ENCODE assay signal across 13 cellular contexts in the genomic region with DNA sequence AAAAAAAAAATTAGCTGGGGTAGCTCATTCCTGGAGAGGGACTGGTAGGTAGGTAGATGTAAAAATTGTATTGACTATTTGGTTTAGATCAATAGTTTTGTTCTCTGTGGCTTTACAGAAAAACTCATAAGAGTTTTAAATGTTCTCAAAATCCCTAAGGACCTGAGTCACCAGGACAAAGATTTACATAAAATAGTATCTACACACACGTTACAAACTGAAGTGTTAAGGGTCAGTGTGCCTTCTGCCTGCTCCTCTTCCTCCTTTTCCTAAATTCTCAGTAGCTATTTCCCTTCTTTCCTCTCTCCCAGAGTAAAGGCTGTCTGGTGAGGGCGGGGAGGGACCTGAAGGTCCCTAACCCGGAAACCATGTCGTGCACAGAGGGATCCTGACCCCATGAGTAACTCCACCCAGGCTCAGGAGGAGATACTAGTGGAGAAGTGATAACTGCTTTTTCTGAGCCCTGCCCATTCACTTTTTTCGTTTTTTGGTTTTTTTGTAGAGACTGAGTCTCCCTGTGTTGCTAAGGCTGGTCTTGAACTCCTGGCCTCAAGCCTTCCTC. TPM values are rescaled to one million over a fixed set of nuclear protein-coding genes. Genes with fewer than 3 reads are reported as not detected.
DNase-seq lines count a peak whose midpoint lies in the region; ATAC-seq and TF ChIP-seq lines count a peak whose summit lies in the region.
"Had no signal": no experiment of that assay in that cellular context is flagged by ENCODE, and none has a peak within 500 bp of the region (broad histone marks: within the 10 kb centered on the region; RNA-seq: fewer than 3 reads in every experiment).

No MANE protein-coding gene starts in this region.

- H3K4me3 ChIP-seq in choroid plexus epithelial cell (ENCODE audit: low read depth, low read length) (no peak overlapping the region), trophoblast cell (ENCODE audit: low read depth, low read length) (no peak overlapping the region)
- H3K4me3 ChIP-seq: esophagus muscularis mucosa, uterus had no signal

- peaks cover 10% of the 10 kb centered on the region for H3K79me2 ChIP-seq in trophoblast cell (ENCODE audit: control insufficient read depth, insufficient read depth, low read length, poor library complexity)

- no peak overlapping the region for H3K4me2 ChIP-seq in trophoblast cell (ENCODE audit: low read length)

- H3K27ac ChIP-seq in trophoblast cell (ENCODE audit: low read depth, low read length), result no peak overlapping the region

- peaks cover 7 to 10% of the 10 kb centered on the region in 2 experiments for H3K36me3 ChIP-seq in trophoblast cell (ENCODE audit: control insufficient read depth in 1 of 2, insufficient read depth in 2 of 2, low read length in 2 of 2)
- H3K36me3 ChIP-seq: uterus had no signal

- no peak overlapping the region for H2BK5ac ChIP-seq in trophoblast cell (ENCODE audit: low read depth, low read length, poor library complexity)

- H3K23ac ChIP-seq in trophoblast cell (ENCODE audit: low read length), result no peak overlapping the region

- H4K8ac ChIP-seq in trophoblast cell (ENCODE audit: low read depth, low read length), result no peak overlapping the region

- no peak overlapping the region for H4K12ac ChIP-seq in trophoblast cell (ENCODE audit: low read depth, low read length)

- no peak overlapping the region for H2BK12ac ChIP-seq in trophoblast cell (ENCODE audit: low read length)

- H2AFZ ChIP-seq in trophoblast cell (ENCODE audit: insufficient read depth, low read length, poor library complexity), result no peak overlapping the region

- DNase-seq in stimulated activated naive CD8-positive, alpha-beta T cell treated with anti-CD3 and anti-CD28 coated beads, Interleukin-15, amount 100 ng/mL, for 72 hours, result no peak
- DNase-seq in choroid plexus epithelial cell (ENCODE audit: low read depth), result peak; percentile 7
- DNase-seq in memory B cell (ENCODE audit: low spot score in 2 of 2), result no peak
- no peak for DNase-seq in NCI-H524 treated with DMSO at 0.1 percent for 48 hours (lab: John Stamatoyannopoulos, UW)
- DNase-seq in NCI-H2227 treated with DMSO at 0.1 percent for 48 hours (lab: John Stamatoyannopoulos, UW), result no peak
- no peak for DNase-seq in NCI-H2081 (lab: John Stamatoyannopoulos, UW)
- no peak for DNase-seq in trophoblast cell
- DNase-seq: activated CD4-positive, alpha-beta T cell treated with anti-CD3 and anti-CD28 coated beads, Interleukin-2, amount 10 ng/mL, durations not matched to agents 24 days and 14 days; activated effector memory CD4-positive, alpha-beta T cell treated with anti-CD3 and anti-CD28 coated beads, Interleukin-2, amount 50 U/mL, for 16 hours; NCI-H446 had no signal

- H3K36me3 Mint-ChIP-seq in stimulated activated naive CD8-positive, alpha-beta T cell treated with anti-CD3 and anti-CD28 coated beads, Interleukin-15, Interleukin-2, amounts not matched to agents 100 ng/mL and 50 ng/mL, for 24 hours (ENCODE audit: low read depth), result peaks cover 21% of the 10 kb centered on the region
- H3K36me3 Mint-ChIP-seq in memory B cell, result peaks cover 5% of the 10 kb centered on the region

- H3K27me3 ChIP-seq in trophoblast cell (ENCODE audit: insufficient read depth, low read length), result no peaks in the 10 kb centered on the region
- H3K27me3 ChIP-seq: esophagus muscularis mucosa, uterus had no signal

- H4K91ac ChIP-seq in trophoblast cell (ENCODE audit: low read depth, low read length), result no peak overlapping the region

- H3K27me3 Mint-ChIP-seq in stimulated activated naive CD8-positive, alpha-beta T cell treated with anti-CD3 and anti-CD28 coated beads, Interleukin-15, Interleukin-2, amounts not matched to agents 100 ng/mL and 50 ng/mL, for 24 hours, result no peaks in the 10 kb centered on the region
- H3K27me3 Mint-ChIP-seq in stimulated activated naive CD8-positive, alpha-beta T cell treated with anti-CD3 and anti-CD28 coated beads, Interleukin-15, amount 100 ng/mL, for 72 hours, result no peaks in the 10 kb centered on the region
- no peaks in the 10 kb centered on the region for H3K27me3 Mint-ChIP-seq in memory B cell
- H3K27me3 Mint-ChIP-seq: activated CD4-positive, alpha-beta T cell treated with anti-CD3 and anti-CD28 coated beads, Interleukin-2, amount 10 ng/mL, durations not matched to agents 24 days and 14 days had no signal

- H3K18ac ChIP-seq in trophoblast cell (ENCODE audit: low read length), result no peak overlapping the region

- H3K14ac ChIP-seq in trophoblast cell (ENCODE audit: low read length), result no peak overlapping the region

- H3K9ac ChIP-seq in trophoblast cell (ENCODE audit: low read length), result no peak overlapping the region

- ATAC-seq in stimulated activated naive CD8-positive, alpha-beta T cell treated with anti-CD3 and anti-CD28 coated beads, Interleukin-15, amount 100 ng/mL, for 72 hours, result no peak
- ATAC-seq in memory B cell (ENCODE audit: low read depth), result no peak

- no peaks in the 10 kb centered on the region for H3K9me3 ChIP-seq in trophoblast cell (ENCODE audit: insufficient read depth, low read depth, low read length)
- H3K9me3 ChIP-seq: esophagus muscularis mucosa, uterus had no signal

- peak overlapping the region; percentile 26 for H3K27ac Mint-ChIP-seq in stimulated activated naive CD8-positive, alpha-beta T cell treated with anti-CD3 and anti-CD28 coated beads, Interleukin-15, Interleukin-2, amounts not matched to agents 100 ng/mL and 50 ng/mL, for 24 hours
- peak overlapping the region in 1 of 2 donors; percentile 81 for H3K27ac Mint-ChIP-seq in stimulated activated naive CD8-positive, alpha-beta T cell treated with anti-CD3 and anti-CD28 coated beads, Interleukin-15, amount 100 ng/mL, for 72 hours
- H3K27ac Mint-ChIP-seq in memory B cell, result peak overlapping the region; percentile 43
- H3K27ac Mint-ChIP-seq: activated CD4-positive, alpha-beta T cell treated with anti-CD3 and anti-CD28 coated beads, Interleukin-2, amount 10 ng/mL, durations not matched to agents 24 days and 14 days had no signal

- H3K4ac ChIP-seq in trophoblast cell (ENCODE audit: low read depth, low read length), result no peak overlapping the region

- H2BK120ac ChIP-seq in trophoblast cell (ENCODE audit: insufficient read depth, low read length, poor library complexity), result no peak overlapping the region

- WGBS in trophoblast cell (ENCODE audit: extremely low coverage, insufficient coverage, insufficient read length), result no CpG with 5 or more reads among the region's 5 CpGs

- peaks cover 39% of the 10 kb centered on the region for H3K4me1 Mint-ChIP-seq in stimulated activated naive CD8-positive, alpha-beta T cell treated with anti-CD3 and anti-CD28 coated beads, Interleukin-15, Interleukin-2, amounts not matched to agents 100 ng/mL and 50 ng/mL, for 24 hours (ENCODE audit: low read depth)
- H3K4me1 Mint-ChIP-seq in stimulated activated naive CD8-positive, alpha-beta T cell treated with anti-CD3 and anti-CD28 coated beads, Interleukin-15, amount 100 ng/mL, for 72 hours, result peaks cover 45% of the 10 kb centered on the region
- peaks cover 27% of the 10 kb centered on the region for H3K4me1 Mint-ChIP-seq in memory B cell

- H3K9me3 Mint-ChIP-seq in stimulated activated naive CD8-positive, alpha-beta T cell treated with anti-CD3 and anti-CD28 coated beads, Interleukin-15, Interleukin-2, amounts not matched to agents 100 ng/mL and 50 ng/mL, for 24 hours, result no peaks in the 10 kb centered on the region
- no peaks in the 10 kb centered on the region for H3K9me3 Mint-ChIP-seq in stimulated activated naive CD8-positive, alpha-beta T cell treated with anti-CD3 and anti-CD28 coated beads, Interleukin-15, amount 100 ng/mL, for 72 hours
- H3K9me3 Mint-ChIP-seq in memory B cell, result no peaks in the 10 kb centered on the region
- H3K9me3 Mint-ChIP-seq: activated CD4-positive, alpha-beta T cell treated with anti-CD3 and anti-CD28 coated beads, Interleukin-2, amount 10 ng/mL, durations not matched to agents 24 days and 14 days had no signal

- H3K79me1 ChIP-seq in trophoblast cell (ENCODE audit: low read length), result no peaks in the 10 kb centered on the region

- H3K4me1 ChIP-seq in trophoblast cell (ENCODE audit: control insufficient read depth in 1 of 2, insufficient read depth in 2 of 2, low read length in 2 of 2), result peaks cover 0 to 2% of the 10 kb centered on the region in 2 experiments

- no peak overlapping the region for H3K4me3 Mint-ChIP-seq in stimulated activated naive CD8-positive, alpha-beta T cell treated with anti-CD3 and anti-CD28 coated beads, Interleukin-15, Interleukin-2, amounts not matched to agents 100 ng/mL and 50 ng/mL, for 24 hours
- H3K4me3 Mint-ChIP-seq in stimulated activated naive CD8-positive, alpha-beta T cell treated with anti-CD3 and anti-CD28 coated beads, Interleukin-15, amount 100 ng/mL, for 72 hours, result no peak overlapping the region
- H3K4me3 Mint-ChIP-seq in memory B cell, result no peak overlapping the region
- H3K4me3 Mint-ChIP-seq: activated CD4-positive, alpha-beta T cell treated with anti-CD3 and anti-CD28 coated beads, Interleukin-2, amount 10 ng/mL, durations not matched to agents 24 days and 14 days had no signal

- TF ChIP-seq CTCF in choroid plexus epithelial cell (conservative IDR thresholded peaks at IDR 0.05; ENCODE audit: low read depth, low read length), result no peak

- no peak overlapping the region for H2AK5ac ChIP-seq in trophoblast cell (ENCODE audit: low read length)

RNA-seq across cellular contexts. Expression of a gene that starts 8.1 kb away (rescaled TPM):
- 53.4 and 55.2 TPM in 2 replicates for polyA plus RNA-seq in trophoblast cell (2013)

RNA-seq across cellular contexts. Expression of a gene that starts 43.9 kb away (rescaled TPM):
- 0.42 and 0.44 TPM in 2 replicates for polyA plus RNA-seq in trophoblast cell (2013)

RNA-seq across cellular contexts. Expression of a gene that starts 50.1 kb away (rescaled TPM):
- 0.06 and 0.08 TPM in 2 replicates for polyA plus RNA-seq in trophoblast cell (2013)
